ENCODE assay signal across 28 cellular contexts in genomic region chr6:21053612-21054011, GRCh38.
DNase-seq lines count a peak whose midpoint lies in the region; ATAC-seq, FAIRE-seq and TF ChIP-seq lines count a peak whose summit lies in the region.
"Had no signal": no experiment of that assay in that cellular context is flagged by ENCODE, and none has a peak within 500 bp of the region (broad histone marks: within the 10 kb centered on the region; RNA-seq: fewer than 3 reads in every experiment).

No MANE protein-coding gene starts in this region.

- H3K36me3 ChIP-seq in K562 (ENCODE audit: control insufficient read depth, insufficient read depth, low read length) (no peaks in the 10 kb centered on the region), Caco-2 (ENCODE audit: control insufficient read depth, insufficient read depth, low read length) (no peaks in the 10 kb centered on the region)
- H3K36me3 ChIP-seq: uterus had no signal

- CTCF ChIA-PET in K562 (lab: Yijun Ruan, JAX; ENCODE audit: low intra/inter-chr PET ratio), result no interaction called here
- CTCF ChIA-PET in Caco-2 (lab: Charles Lee), result no interaction called here

- no peak overlapping the region for H3K9ac ChIP-seq in K562 (ENCODE audit: insufficient read depth in 1 of 2, low read depth in 2 of 2, low read length in 2 of 2)

- H3K4me3 Mint-ChIP-seq in endothelial cell (ENCODE audit: unreplicated experiment) (no peak overlapping the region), Caco-2 (ENCODE audit: unreplicated experiment) (no peak overlapping the region)
- H3K4me3 Mint-ChIP-seq: activated B cell treated with CpG ODN at 0.5 μM for 24 hours; activated T-cell treated with anti-CD3 and anti-CD28 coated beads, Interleukin-2, amount 50 U/mL, for 4 hours; CD4-positive, alpha-beta memory T cell; H9 had no signal

- intact Hi-C loops in K562 (cut with micrococcal nuclease), result no loop called here
- intact Hi-C loops in Caco-2 (cut with micrococcal nuclease; ENCODE audit: unreplicated experiment), result no loop called here

- POLR2A ChIA-PET in K562 (lab: Yijun Ruan, JAX), result no interaction called here
- POLR2A ChIA-PET in Caco-2 (lab: Charles Lee), result no interaction called here

- H3K4me1 ChIP-seq in K562 (replicated peaks in 1 of 2; ENCODE audit: control insufficient read depth in 2 of 2, insufficient read depth in 2 of 2, low read length in 2 of 2), result no peaks in the 10 kb centered on the region
- no peaks in the 10 kb centered on the region for H3K4me1 ChIP-seq in Caco-2
- H3K4me1 ChIP-seq: psoas muscle, testis, uterus had no signal

- in situ Hi-C loops in K562 (cut with MboI), result no loop called here

- no peak overlapping the region for H3K27ac ChIP-seq in K562 (ENCODE audit: extremely low read depth, low read depth, low read length)
- H3K27ac ChIP-seq: psoas muscle, testis, uterus had no signal

- BruUV-seq in K562 (replicated peaks; lab: Mats Ljungman, UMichigan), result no TSS peak
- no TSS peak for BruUV-seq in Caco-2 (replicated peaks; lab: Mats Ljungman, UMichigan)

- H2AFZ ChIP-seq in K562 (ENCODE audit: low read depth, low read length), result no peak overlapping the region

- TF ChIP-seq EP300 in K562 (IDR thresholded peaks at IDR 0.05; ENCODE audit: low read length), result no peak

- H3K27me3 Mint-ChIP-seq in endothelial cell (ENCODE audit: unreplicated experiment) (no peaks in the 10 kb centered on the region), Caco-2 (ENCODE audit: insufficient read depth, unreplicated experiment) (no peaks in the 10 kb centered on the region)
- H3K27me3 Mint-ChIP-seq: activated B cell treated with CpG ODN at 0.5 μM for 24 hours; CD4-positive, alpha-beta memory T cell had no signal

- no peaks in the 10 kb centered on the region for H3K9me3 ChIP-seq in K562 (replicated peaks; ENCODE audit: control insufficient read depth, insufficient read depth, low read depth, low read length)
- no peaks in the 10 kb centered on the region for H3K9me3 ChIP-seq in Caco-2
- H3K9me3 ChIP-seq: testis, uterus had no signal

- H3K79me2 ChIP-seq in K562 (ENCODE audit: control insufficient read depth, insufficient read depth, low read length), result no peaks in the 10 kb centered on the region

- FAIRE-seq in K562 (lab: Jason Lieb, UNC), result no peak
- FAIRE-seq: kidney had no signal

- no peak for ATAC-seq in K562
- ATAC-seq: activated T-cell treated with anti-CD3 and anti-CD28 coated beads, Interleukin-2, amount 50 U/mL, for 4 hours; psoas muscle had no signal

- DNase-seq in EL (peak; percentile 26), LHCN-M2 (ENCODE audit: low read depth) (peak; percentile 11), K562 (ENCODE audit: extremely low read depth in 1 of 4, low spot score in 3 of 4) (no peak), fibroblast of villous mesenchyme (ENCODE audit: low read depth) (peak; percentile 42), endothelial cell (ENCODE audit: low spot score) (no peak), Caco-2 (no peak), KG1 (lab: John Stamatoyannopoulos, UW) (no peak)
- DNase-seq: activated B cell treated with CpG ODN at 0.5 μM for 24 hours; activated naive CD4-positive, alpha-beta T cell treated with Interleukin-2 at 50 U/mL for 16 hours; activated T-cell treated with anti-CD3 and anti-CD28 coated beads, Interleukin-2, amount 50 U/mL, for 4 hours; amygdala; caudate nucleus; CD4-positive, alpha-beta memory T cell; DMS153; erythroblast; H9; KBM-7; kidney; NCI-H1105; NCI-H2081 treated with DMSO at 0.1 percent for 48 hours; NK-92 treated with Interleukin-12 subunit alpha and Interleukin-12 subunit beta, amount 100 ng/mL, for 24 hours; psoas muscle; stimulated activated CD4-positive, alpha-beta T cell treated with anti-CD3 and anti-CD28 coated beads, Interleukin-2, amount 100 ng/mL, for 48 hours; stimulated activated naive CD4-positive, alpha-beta T cell; T1000; testis; uterus had no signal

- no peak for TF ChIP-seq CTCF in K562 (IDR thresholded peaks at IDR 0.05 in 2 of 3, conservative IDR thresholded peaks at IDR 0.05 in 1 of 3; ENCODE audit: insufficient read depth in 2 of 3, low read depth in 1 of 3, low read length in 3 of 3)
- no peak for TF ChIP-seq CTCF in fibroblast of villous mesenchyme (IDR thresholded peaks at IDR 0.05; ENCODE audit: insufficient read depth, low read depth, low read length)
- no peak for TF ChIP-seq CTCF in endothelial cell (IDR thresholded peaks at IDR 0.05; ENCODE audit: unreplicated experiment)
- TF ChIP-seq CTCF in Caco-2 (IDR thresholded peaks at IDR 0.05; ENCODE audit: insufficient read depth in 1 of 2, low read depth in 1 of 2, low read length in 1 of 2, severe bottlenecking in 1 of 2, unreplicated experiment in 1 of 2), result no peak

- H3K4me3 ChIP-seq in K562 (no peak overlapping the region), fibroblast of villous mesenchyme (ENCODE audit: low read depth, low read length) (no peak overlapping the region), Caco-2 (ENCODE audit: low read depth, low read length) (no peak overlapping the region)
- H3K4me3 ChIP-seq: lung, psoas muscle, testis, uterus had no signal

- H3K36me3 Mint-ChIP-seq in endothelial cell (ENCODE audit: low read depth, unreplicated experiment) (no peaks in the 10 kb centered on the region), Caco-2 (ENCODE audit: insufficient read depth, unreplicated experiment) (no peaks in the 10 kb centered on the region)

- H3K27ac Mint-ChIP-seq in endothelial cell (ENCODE audit: unreplicated experiment) (no peak overlapping the region), Caco-2 (ENCODE audit: unreplicated experiment) (no peak overlapping the region)
- H3K27ac Mint-ChIP-seq: activated B cell treated with CpG ODN at 0.5 μM for 24 hours; CD4-positive, alpha-beta memory T cell; H9 had no signal

- no peak for TF ChIP-seq RAD21 in K562 (CRISPR knock-in tag; conservative IDR thresholded peaks at IDR 0.05 in 1 of 2, IDR thresholded peaks at IDR 0.05 in 1 of 2)

- TF ChIP-seq POLR2A in K562 (conservative IDR thresholded peaks at IDR 0.05), result no peak

- H3K27me3 ChIP-seq in K562 (ENCODE audit: control insufficient read depth in 2 of 2, insufficient read depth in 2 of 2, low read length in 2 of 2) (no peaks in the 10 kb centered on the region), Caco-2 (replicated peaks; ENCODE audit: control insufficient read depth, insufficient read depth, low read length) (no peaks in the 10 kb centered on the region)
- H3K27me3 ChIP-seq: testis, uterus had no signal

- H3K9me1 ChIP-seq in K562 (ENCODE audit: control insufficient read depth, insufficient read depth, low read length), result no peaks in the 10 kb centered on the region

- H4K20me1 ChIP-seq in K562 (replicated peaks; ENCODE audit: control insufficient read depth, insufficient read depth, low read length), result no peaks in the 10 kb centered on the region

- WGBS in K562 (ENCODE audit: insufficient coverage, low coverage, missing lambda C conversion rate), result 76% methylated on average over 4 of the region's 4 CpGs

- no peaks in the 10 kb centered on the region for H3K9me3 Mint-ChIP-seq in endothelial cell (ENCODE audit: unreplicated experiment)
- peaks cover 11% of the 10 kb centered on the region for H3K9me3 Mint-ChIP-seq in Caco-2 (ENCODE audit: unreplicated experiment)

- H3K4me2 ChIP-seq in K562 (ENCODE audit: insufficient read depth, low read length), result no peak overlapping the region

- H3K4me1 Mint-ChIP-seq in endothelial cell (ENCODE audit: unreplicated experiment) (peaks cover 3% of the 10 kb centered on the region), Caco-2 (ENCODE audit: low read depth, unreplicated experiment) (no peaks in the 10 kb centered on the region)

TF ChIP-seq in K562, 482 proteins besides CTCF, POLR2A, EP300 and RAD21 (continues in another document):
- TF ChIP-seq CEBPG (CRISPR knock-in tag; IDR thresholded peaks at IDR 0.05), result no peak
- TF ChIP-seq CEBPG (tag; conservative IDR thresholded peaks at IDR 0.05 in 1 of 2, IDR thresholded peaks at IDR 0.05 in 1 of 2), result peak; percentile 62 to 95
- no peak for TF ChIP-seq ATF6 (CRISPR knock-in tag; IDR thresholded peaks at IDR 0.05)
- TF ChIP-seq BRCA1 (IDR thresholded peaks at IDR 0.05), result no peak
- no peak for TF ChIP-seq BRCA1 (CRISPR knock-in tag; IDR thresholded peaks at IDR 0.05)
- TF ChIP-seq ZBTB17 (CRISPR knock-in tag; IDR thresholded peaks at IDR 0.05), result no peak
- no peak for TF ChIP-seq MEF2D (tag; conservative IDR thresholded peaks at IDR 0.05; ENCODE audit: low read depth)
- no peak for TF ChIP-seq MCM5 (IDR thresholded peaks at IDR 0.05; ENCODE audit: low read depth)
- no peak for TF ChIP-seq ZKSCAN8 (CRISPR knock-in tag; IDR thresholded peaks at IDR 0.05)
- no peak for TF ChIP-seq ZFPM2 (CRISPR knock-in tag; IDR thresholded peaks at IDR 0.05)
- TF ChIP-seq ZNF445 (CRISPR knock-in tag; IDR thresholded peaks at IDR 0.05; ENCODE audit: low read depth), result no peak

Comparison
In these comparisons a context has a peak if more than half of its experiments do, and no peak if none do; other contexts are left out.
1. DNase-seq: peak in EL (single experiment), LHCN-M2 (single experiment) and fibroblast of villous mesenchyme (single experiment); none in K562 (0 of 4), endothelial cell (single experiment), Caco-2 (0 of 2) and KG1 (single experiment).